ENCODE assay signal across 1 cellular context in the genomic region with DNA sequence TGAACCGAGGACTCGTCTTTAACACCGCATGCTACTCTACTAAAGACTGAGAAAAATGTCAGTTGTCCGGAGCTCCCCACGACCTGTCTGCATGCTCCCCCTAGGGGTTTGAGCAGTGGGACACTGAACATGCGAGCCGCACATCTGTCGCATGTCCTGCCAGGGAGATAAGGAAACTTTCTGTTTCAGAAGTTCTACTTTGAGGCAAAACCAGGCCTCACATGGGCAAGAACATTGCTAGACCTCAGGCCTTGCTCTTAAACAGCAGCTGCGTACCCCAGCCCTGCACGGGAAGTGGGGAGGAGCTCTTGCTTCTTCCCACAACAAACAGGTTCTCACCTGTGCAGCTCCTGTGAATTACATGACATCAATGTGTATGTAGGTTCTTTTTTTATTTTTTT.
TF ChIP-seq lines count a peak whose summit lies in the region.

No MANE protein-coding gene starts in this region.

TF ChIP-seq in GM12878, 131 proteins besides CTCF, POLR2A, EP300 and RAD21 (continued from another document and continues in another):
- TF ChIP-seq REST (IDR thresholded peaks at IDR 0.05; ENCODE audit: low read depth, low read length) (no peak), BACH1 (IDR thresholded peaks at IDR 0.05; ENCODE audit: borderline replicate concordance) (peak; percentile 7; the same call in 1 of the 2 replicates), BCL3 (IDR thresholded peaks at IDR 0.05; ENCODE audit: borderline replicate concordance, insufficient read depth, low read depth, low read length, poor library complexity, severe bottlenecking) (peak; percentile 99), PAX8 (IDR thresholded peaks at IDR 0.05) (no peak), KLF5 (IDR thresholded peaks at IDR 0.05; ENCODE audit: partially characterized antibody) (peak; percentile 21), GABPA (IDR thresholded peaks at IDR 0.05; ENCODE audit: low read depth) (no peak), TCF7 (IDR thresholded peaks at IDR 0.05; ENCODE audit: borderline replicate concordance) (no peak), SUPT20H (IDR thresholded peaks at IDR 0.05; ENCODE audit: borderline replicate concordance, control insufficient read depth, low read depth, low read length) (no peak), CBX5 (IDR thresholded peaks at IDR 0.05; ENCODE audit: low read depth) (no peak), ETV6 (conservative IDR thresholded peaks at IDR 0.05 in 1 of 2, IDR thresholded peaks at IDR 0.05 in 1 of 2; ENCODE audit: borderline replicate concordance in 1 of 2, low read depth in 1 of 2) (peak in 1 of 2 experiments; percentile 64; a peak in 2 of 4 replicates), SIX5 (IDR thresholded peaks at IDR 0.05; ENCODE audit: low read depth, low read length, severe bottlenecking) (no peak), CEBPB (IDR thresholded peaks at IDR 0.05; ENCODE audit: borderline replicate concordance in 1 of 2, low read depth in 2 of 2, low read length in 2 of 2) (no peak), TAF1 (IDR thresholded peaks at IDR 0.05; ENCODE audit: borderline replicate concordance, low read depth, low read length) (no peak), SREBF1 (IDR thresholded peaks at IDR 0.05; ENCODE audit: low read length) (no peak), STAT3 (IDR thresholded peaks at IDR 0.05; ENCODE audit: low read depth, low read length) (no peak), JUND (IDR thresholded peaks at IDR 0.05; ENCODE audit: low read depth, low read length) (no peak), TARDBP (IDR thresholded peaks at IDR 0.05; ENCODE audit: borderline replicate concordance) (no peak), NKRF (conservative IDR thresholded peaks at IDR 0.05) (no peak), CREB1 (IDR thresholded peaks at IDR 0.05; ENCODE audit: low read depth) (no peak), IRF4 (IDR thresholded peaks at IDR 0.05; ENCODE audit: low read depth, low read length) (peak; percentile 46; the same call in 1 of the 2 replicates), IKZF2 (IDR thresholded peaks at IDR 0.05) (peak; percentile 78 to 80), E4F1 (IDR thresholded peaks at IDR 0.05; ENCODE audit: borderline replicate concordance, partially characterized antibody) (no peak), NR2C2 (IDR thresholded peaks at IDR 0.05; ENCODE audit: borderline replicate concordance, control insufficient read depth, insufficient read length, low read depth) (no peak), SMC3 (IDR thresholded peaks at IDR 0.05; ENCODE audit: borderline replicate concordance, low read length) (peak; percentile 52; the same call in 1 of the 2 replicates), CUX1 (IDR thresholded peaks at IDR 0.05; ENCODE audit: insufficient replicate concordance, low read depth, low read length) (peak; percentile 95), ZZZ3 (IDR thresholded peaks at IDR 0.05; ENCODE audit: control insufficient read depth, insufficient read length, low read depth) (no peak), ZNF384 (IDR thresholded peaks at IDR 0.05; ENCODE audit: borderline replicate concordance, low read depth, low read length) (no peak)
- TF ChIP-seq, protein P1, sequence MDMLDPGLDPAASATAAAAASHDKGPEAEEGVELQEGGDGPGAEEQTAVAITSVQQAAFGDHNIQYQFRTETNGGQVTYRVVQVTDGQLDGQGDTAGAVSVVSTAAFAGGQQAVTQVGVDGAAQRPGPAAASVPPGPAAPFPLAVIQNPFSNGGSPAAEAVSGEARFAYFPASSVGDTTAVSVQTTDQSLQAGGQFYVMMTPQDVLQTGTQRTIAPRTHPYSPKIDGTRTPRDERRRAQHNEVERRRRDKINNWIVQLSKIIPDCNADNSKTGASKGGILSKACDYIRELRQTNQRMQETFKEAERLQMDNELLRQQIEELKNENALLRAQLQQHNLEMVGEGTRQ (IDR thresholded peaks at IDR 0.05; ENCODE audit: borderline replicate concordance, low read depth, low read length) = no peak
- TF ChIP-seq, protein P2, sequence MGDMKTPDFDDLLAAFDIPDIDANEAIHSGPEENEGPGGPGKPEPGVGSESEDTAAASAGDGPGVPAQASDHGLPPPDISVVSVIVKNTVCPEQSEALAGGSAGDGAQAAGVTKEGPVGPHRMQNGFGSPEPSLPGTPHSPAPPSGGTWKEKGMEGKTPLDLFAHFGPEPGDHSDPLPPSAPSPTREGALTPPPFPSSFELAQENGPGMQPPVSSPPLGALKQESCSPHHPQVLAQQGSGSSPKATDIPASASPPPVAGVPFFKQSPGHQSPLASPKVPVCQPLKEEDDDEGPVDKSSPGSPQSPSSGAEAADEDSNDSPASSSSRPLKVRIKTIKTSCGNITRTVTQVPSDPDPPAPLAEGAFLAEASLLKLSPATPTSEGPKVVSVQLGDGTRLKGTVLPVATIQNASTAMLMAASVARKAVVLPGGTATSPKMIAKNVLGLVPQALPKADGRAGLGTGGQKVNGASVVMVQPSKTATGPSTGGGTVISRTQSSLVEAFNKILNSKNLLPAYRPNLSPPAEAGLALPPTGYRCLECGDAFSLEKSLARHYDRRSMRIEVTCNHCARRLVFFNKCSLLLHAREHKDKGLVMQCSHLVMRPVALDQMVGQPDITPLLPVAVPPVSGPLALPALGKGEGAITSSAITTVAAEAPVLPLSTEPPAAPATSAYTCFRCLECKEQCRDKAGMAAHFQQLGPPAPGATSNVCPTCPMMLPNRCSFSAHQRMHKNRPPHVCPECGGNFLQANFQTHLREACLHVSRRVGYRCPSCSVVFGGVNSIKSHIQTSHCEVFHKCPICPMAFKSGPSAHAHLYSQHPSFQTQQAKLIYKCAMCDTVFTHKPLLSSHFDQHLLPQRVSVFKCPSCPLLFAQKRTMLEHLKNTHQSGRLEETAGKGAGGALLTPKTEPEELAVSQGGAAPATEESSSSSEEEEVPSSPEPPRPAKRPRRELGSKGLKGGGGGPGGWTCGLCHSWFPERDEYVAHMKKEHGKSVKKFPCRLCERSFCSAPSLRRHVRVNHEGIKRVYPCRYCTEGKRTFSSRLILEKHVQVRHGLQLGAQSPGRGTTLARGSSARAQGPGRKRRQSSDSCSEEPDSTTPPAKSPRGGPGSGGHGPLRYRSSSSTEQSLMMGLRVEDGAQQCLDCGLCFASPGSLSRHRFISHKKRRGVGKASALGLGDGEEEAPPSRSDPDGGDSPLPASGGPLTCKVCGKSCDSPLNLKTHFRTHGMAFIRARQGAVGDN (IDR thresholded peaks at IDR 0.05) = peak; percentile 97
